22 cellular contexts compared by ENCODE assay signal in genomic region chr19:6649189-6649588, GRCh38. TPM values are rescaled to one million over a fixed set of nuclear protein-coding genes. Genes with fewer than 3 reads are reported as not detected.
DNase-seq lines count a peak whose midpoint lies in the region; ATAC-seq, FAIRE-seq and TF ChIP-seq lines count a peak whose summit lies in the region.
"Had no signal": no experiment of that assay in that cellular context is flagged by ENCODE, and none has a peak within 500 bp of the region (broad histone marks: within the 10 kb centered on the region; RNA-seq: fewer than 3 reads in every experiment).

No MANE protein-coding gene starts in this region.

- TF ChIP-seq RAD21 in liver (IDR thresholded peaks at IDR 0.05) (no peak), HepG2 (CRISPR knock-in tag; IDR thresholded peaks at IDR 0.05) (no peak)

- H3K27me3 ChIP-seq in liver (ENCODE audit: control insufficient read depth in 4 of 4, insufficient read depth in 4 of 4, low read length in 3 of 4) (no peaks in the 10 kb centered on the region), HepG2 (ENCODE audit: control insufficient read depth in 1 of 2, insufficient read depth in 2 of 2, low read length in 2 of 2) (peaks cover 0 to 7% of the 10 kb centered on the region in 2 experiments; a peak in 2 of 5 replicates)

- no peak overlapping the region for H3K9ac ChIP-seq in liver (ENCODE audit: low read depth in 1 of 2, low read length in 2 of 2)
- H3K9ac ChIP-seq in HepG2 (ENCODE audit: insufficient read depth, low read depth, low read length) = no peak overlapping the region

- 51% methylated on average over 2 of the region's 2 CpGs for WGBS in liver
- WGBS in HepG2 (ENCODE audit: low lambda C conversion rate) = 2% methylated on average over 2 of the region's 2 CpGs

- no peaks in the 10 kb centered on the region for H3K27me3 Mint-ChIP-seq in activated CD8-positive, alpha-beta T cell treated with anti-CD3 and anti-CD28 coated beads, Interleukin-2, amount 10 ng/mL, durations not matched to agents 7 days and 5 days (ENCODE audit: low read depth)
- no peaks in the 10 kb centered on the region for H3K27me3 Mint-ChIP-seq in activated CD8-positive, alpha-beta T cell treated with anti-CD3 and anti-CD28 coated beads for 36 hours
- H3K27me3 Mint-ChIP-seq in chondrocyte (ENCODE audit: low read depth) (peaks cover 28% of the 10 kb centered on the region), progenitor cell of endocrine pancreas (no peaks in the 10 kb centered on the region)
- H3K27me3 Mint-ChIP-seq: CD4-positive, alpha-beta T cell had no signal

- H3K9me3 Mint-ChIP-seq in activated CD8-positive, alpha-beta T cell treated with anti-CD3 and anti-CD28 coated beads, Interleukin-2, amount 10 ng/mL, durations not matched to agents 7 days and 5 days (ENCODE audit: insufficient read depth) = peaks cover 4% of the 10 kb centered on the region
- H3K9me3 Mint-ChIP-seq in activated CD8-positive, alpha-beta T cell treated with anti-CD3 and anti-CD28 coated beads for 36 hours = peaks cover 1% of the 10 kb centered on the region
- peaks cover 9% of the 10 kb centered on the region for H3K9me3 Mint-ChIP-seq in chondrocyte (ENCODE audit: low read depth)
- H3K9me3 Mint-ChIP-seq in progenitor cell of endocrine pancreas (ENCODE audit: low read depth) = peaks cover 6% of the 10 kb centered on the region
- H3K9me3 Mint-ChIP-seq: CD4-positive, alpha-beta T cell; IgD-negative memory B cell had no signal

- H3K36me3 Mint-ChIP-seq in activated CD8-positive, alpha-beta T cell treated with anti-CD3 and anti-CD28 coated beads, Interleukin-2, amount 10 ng/mL, durations not matched to agents 7 days and 5 days (ENCODE audit: low read depth) = peaks cover 32% of the 10 kb centered on the region
- no peaks in the 10 kb centered on the region for H3K36me3 Mint-ChIP-seq in activated CD8-positive, alpha-beta T cell treated with anti-CD3 and anti-CD28 coated beads for 36 hours (ENCODE audit: low read depth)
- H3K36me3 Mint-ChIP-seq in chondrocyte (ENCODE audit: low read depth) (peaks cover 3% of the 10 kb centered on the region), progenitor cell of endocrine pancreas (ENCODE audit: insufficient read depth) (no peaks in the 10 kb centered on the region)
- H3K36me3 Mint-ChIP-seq: IgD-negative memory B cell had no signal

- ATAC-seq in activated CD8-positive, alpha-beta T cell treated with anti-CD3 and anti-CD28 coated beads, Interleukin-2, amount 10 ng/mL, durations not matched to agents 7 days and 5 days = no peak
- no peak for ATAC-seq in activated CD8-positive, alpha-beta T cell treated with anti-CD3 and anti-CD28 coated beads for 36 hours
- no peak for ATAC-seq in HepG2
- ATAC-seq: GM12878 had no signal

- BruUV-seq in HepG2 (replicated peaks; lab: Mats Ljungman, UMichigan) = no TSS peak

- CTCF ChIA-PET in activated CD8-positive, alpha-beta T cell treated with anti-CD3 and anti-CD28 coated beads, Interleukin-2, amount 10 ng/mL, durations not matched to agents 7 days and 5 days (lab: Charles Lee) = interaction anchor here (1.5 kb wide), 1 partner anchor 87 kb away, joined by 4 read pairs; no protein-coding TSS in a partner anchor
- CTCF ChIA-PET in activated CD8-positive, alpha-beta T cell treated with anti-CD3 and anti-CD28 coated beads for 36 hours (lab: Charles Lee) = interaction anchor here (0.7 to 1.7 kb wide), 2 partner anchors 16 to 125 kb away, joined by 3 to 10 read pairs; no protein-coding TSS in a partner anchor
- CTCF ChIA-PET in HepG2 (lab: Yijun Ruan, JAX; ENCODE audit: low intra/inter-chr PET ratio, low total read pairs) = no interaction called here

- no peak for FAIRE-seq in HepG2 (lab: Jason Lieb, UNC)
- FAIRE-seq: D721Med, GM12878, HTR-8/SVneo had no signal

- no peak overlapping the region for H3K27ac ChIP-seq in liver (ENCODE audit: low read depth in 1 of 2, low read length in 2 of 2)
- no peak overlapping the region for H3K27ac ChIP-seq in HepG2 (ENCODE audit: extremely low read length, insufficient read depth, low read length)
- H3K27ac ChIP-seq: C4-2B had no signal

- no peaks in the 10 kb centered on the region for H3K79me2 ChIP-seq in HepG2 (ENCODE audit: insufficient read depth, low read length)

- H3K4me2 ChIP-seq in HepG2 (ENCODE audit: low read depth, low read length) = no peak overlapping the region

- POLR2A ChIA-PET in activated CD8-positive, alpha-beta T cell treated with anti-CD3 and anti-CD28 coated beads, Interleukin-2, amount 10 ng/mL, durations not matched to agents 7 days and 5 days (lab: Charles Lee) = no interaction called here
- POLR2A ChIA-PET in activated CD8-positive, alpha-beta T cell treated with anti-CD3 and anti-CD28 coated beads for 36 hours (lab: Charles Lee) = interaction anchor here (1.4 kb wide), 1 partner anchor 21 kb away, joined by 4 read pairs; the partner anchor contains the start of gene TNFSF14
- POLR2A ChIA-PET in HepG2 (lab: Yijun Ruan, JAX) = no interaction called here

- H3K4me1 Mint-ChIP-seq in activated CD8-positive, alpha-beta T cell treated with anti-CD3 and anti-CD28 coated beads, Interleukin-2, amount 10 ng/mL, durations not matched to agents 7 days and 5 days (ENCODE audit: low read depth) = peaks cover 72% of the 10 kb centered on the region
- H3K4me1 Mint-ChIP-seq in activated CD8-positive, alpha-beta T cell treated with anti-CD3 and anti-CD28 coated beads for 36 hours (ENCODE audit: low read depth) = peaks cover 27% of the 10 kb centered on the region
- H3K4me1 Mint-ChIP-seq in chondrocyte (ENCODE audit: low read depth) = no peaks in the 10 kb centered on the region
- peaks cover 2% of the 10 kb centered on the region for H3K4me1 Mint-ChIP-seq in progenitor cell of endocrine pancreas (ENCODE audit: low read depth)

- H3K9me3 ChIP-seq in liver (ENCODE audit: control insufficient read depth in 4 of 4, low read length in 3 of 4) (no peaks in the 10 kb centered on the region), HepG2 (ENCODE audit: low read length) (no peaks in the 10 kb centered on the region)
- H3K9me3 ChIP-seq: Caco-2 had no signal

- intact Hi-C loops in activated CD8-positive, alpha-beta T cell treated with anti-CD3 and anti-CD28 coated beads for 36 hours (cut with micrococcal nuclease) = no loop called here
- intact Hi-C loops in HepG2 (cut with micrococcal nuclease; ENCODE audit: unreplicated experiment) = no loop called here

- TF ChIP-seq EP300 in HepG2 (IDR thresholded peaks at IDR 0.05; ENCODE audit: low read depth in 2 of 2, low read length in 2 of 2) = no peak
- TF ChIP-seq EP300 in HepG2 (CRISPR knock-in tag; IDR thresholded peaks at IDR 0.05; ENCODE audit: borderline replicate concordance) = no peak

- H3K4me1 ChIP-seq in liver (ENCODE audit: control insufficient read depth in 4 of 4, insufficient read depth in 4 of 4, low read length in 3 of 4) (no peaks in the 10 kb centered on the region), HepG2 (ENCODE audit: insufficient read depth, low read length) (no peaks in the 10 kb centered on the region)

- no peak overlapping the region for H2AFZ ChIP-seq in HepG2 (ENCODE audit: low read length)

- TF ChIP-seq POLR2A in HepG2 (IDR thresholded peaks at IDR 0.05; ENCODE audit: insufficient read depth in 1 of 2, low read depth in 2 of 2, low read length in 2 of 2) = no peak

- in situ Hi-C loops in HepG2 (cut with HindIII; ENCODE audit: extremely low pct_ligation_motif_present, low pct_unique_long_range_greater_than_20kb) = loop anchor here (25.0 kb wide), 1 partner anchor 213 kb away; no protein-coding TSS in a partner anchor

- no peak for TF ChIP-seq CTCF in activated CD8-positive, alpha-beta T cell treated with anti-CD3 and anti-CD28 coated beads for 36 hours (IDR thresholded peaks at IDR 0.05)
- TF ChIP-seq CTCF in liver (IDR thresholded peaks at IDR 0.05; ENCODE audit: low read depth, low read length, missing input control) = no peak
- TF ChIP-seq CTCF in HepG2 (CRISPR knock-in tag; IDR thresholded peaks at IDR 0.05) = no peak
- TF ChIP-seq CTCF in chondrocyte (IDR thresholded peaks at IDR 0.05) = no peak
- TF ChIP-seq CTCF in progenitor cell of endocrine pancreas (IDR thresholded peaks at IDR 0.05; ENCODE audit: unreplicated experiment) = no peak

- H3K36me3 ChIP-seq in liver (ENCODE audit: control insufficient read depth in 4 of 4, insufficient read depth in 3 of 4, low read depth in 1 of 4, low read length in 3 of 4) = no peaks in the 10 kb centered on the region
- no peaks in the 10 kb centered on the region for H3K36me3 ChIP-seq in HepG2 (replicated peaks in 1 of 2; ENCODE audit: control insufficient read depth in 1 of 2, insufficient read depth in 2 of 2, low read length in 2 of 2)

- H3K4me3 ChIP-seq in liver (ENCODE audit: low read depth in 1 of 3, low read length in 3 of 3) (no peak overlapping the region), HepG2 (replicated peaks in 1 of 3; ENCODE audit: insufficient read depth in 1 of 3, low read depth in 2 of 3, low read length in 3 of 3) (no peak overlapping the region)
- H3K4me3 ChIP-seq: GM12878 had no signal

- no peak for DNase-seq in activated CD8-positive, alpha-beta T cell treated with anti-CD3 and anti-CD28 coated beads, Interleukin-2, amount 10 ng/mL, durations not matched to agents 7 days and 5 days
- DNase-seq in activated CD8-positive, alpha-beta T cell treated with anti-CD3 and anti-CD28 coated beads for 36 hours = no peak
- no peak for DNase-seq in HepG2 (ENCODE audit: low spot score)
- DNase-seq in chondrocyte (ENCODE audit: low spot score) = peak; percentile 33
- DNase-seq in progenitor cell of endocrine pancreas (ENCODE audit: low spot score, unreplicated experiment) = no peak
- DNase-seq in DMS 273 treated with DMSO at 0.1 percent for 48 hours (lab: John Stamatoyannopoulos, UW) = no peak
- no peak for DNase-seq in stimulated activated CD4-positive, alpha-beta T cell treated with anti-CD3 and anti-CD28 coated beads, Interleukin-2, amount 100 ng/mL, for 48 hours
- DNase-seq: Caco-2; CD4-positive, alpha-beta T cell; DMS153; DMS79; GOT3; H7 had no signal

- no peak overlapping the region for H3K4me3 Mint-ChIP-seq in activated CD8-positive, alpha-beta T cell treated with anti-CD3 and anti-CD28 coated beads, Interleukin-2, amount 10 ng/mL, durations not matched to agents 7 days and 5 days
- H3K4me3 Mint-ChIP-seq in activated CD8-positive, alpha-beta T cell treated with anti-CD3 and anti-CD28 coated beads for 36 hours = no peak overlapping the region
- no peak overlapping the region for H3K4me3 Mint-ChIP-seq in chondrocyte (ENCODE audit: unreplicated experiment)
- no peak overlapping the region for H3K4me3 Mint-ChIP-seq in progenitor cell of endocrine pancreas (ENCODE audit: low read depth)
- H3K4me3 Mint-ChIP-seq: B cell; CD4-positive, alpha-beta T cell; IgD-negative memory B cell had no signal

- H3K27ac Mint-ChIP-seq in activated CD8-positive, alpha-beta T cell treated with anti-CD3 and anti-CD28 coated beads, Interleukin-2, amount 10 ng/mL, durations not matched to agents 7 days and 5 days = peak overlapping the region; percentile 65
- H3K27ac Mint-ChIP-seq in activated CD8-positive, alpha-beta T cell treated with anti-CD3 and anti-CD28 coated beads for 36 hours = no peak overlapping the region
- H3K27ac Mint-ChIP-seq in chondrocyte (ENCODE audit: unreplicated experiment) = no peak overlapping the region
- peak overlapping the region; percentile 76 for H3K27ac Mint-ChIP-seq in progenitor cell of endocrine pancreas
- H3K27ac Mint-ChIP-seq: B cell; CD4-positive, alpha-beta T cell; IgD-negative memory B cell had no signal

- H4K20me1 ChIP-seq in HepG2 (ENCODE audit: insufficient read depth, low read length) = no peaks in the 10 kb centered on the region

RNA-seq across cellular contexts. Expression of gene TNFSF14, which starts 20.8 kb away (rescaled TPM):
- total RNA-seq in activated CD8-positive, alpha-beta T cell treated with anti-CD3 and anti-CD28 coated beads, Interleukin-2, amount 10 ng/mL, durations not matched to agents 7 days and 5 days = 10 to 100 TPM; 47.1 to 47.6 TPM
- 10 to 100 TPM; 41.7 to 43.8 TPM for total RNA-seq in activated CD8-positive, alpha-beta T cell treated with anti-CD3 and anti-CD28 coated beads for 36 hours
- 10 to 100 TPM; 10.1 to 75.6 TPM for total RNA-seq in liver
- 10 to 100 TPM in 1 of 2 donors, 1 to 10 TPM in 1; 6.5 to 14.7 TPM for polyA plus RNA-seq in liver
- 0.17 and 0.49 TPM in 2 replicates for total RNA-seq in HepG2 (2016; rRNA removed; fragmentation: Illumina TruSeq; extraction: Trizol)
- total RNA-seq in HepG2 (2016; cell fraction: cytosol; rRNA removed; fragmentation: Illumina TruSeq; extraction: Trizol; ENCODE audit: low read depth) = 0.09 and 0.10 TPM in 2 replicates
- total RNA-seq in HepG2 (2016; cell fraction: insoluble cytoplasmic fraction; rRNA removed; fragmentation: Illumina TruSeq; extraction: Trizol) = 0.10 and 0.69 TPM in 2 replicates
- total RNA-seq in HepG2 (2016; cell fraction: membrane; rRNA removed; fragmentation: Illumina TruSeq; extraction: Trizol) = 0.10 and 0.15 TPM in 2 replicates
- 0.88 and 1.2 TPM in 2 replicates for total RNA-seq in HepG2 (2016; cell fraction: nucleus; rRNA removed; fragmentation: Illumina TruSeq; extraction: Trizol)
- 9.1 and 10.0 TPM in 2 replicates for polyA plus RNA-seq in HepG2 (2011; rRNA removed)
- 1.9 and 2.2 TPM in 2 replicates for polyA plus RNA-seq in HepG2 (2011; cell fraction: cytosol; rRNA removed)
- 37.9 and 38.9 TPM in 2 replicates for polyA plus RNA-seq in HepG2 (2011; cell fraction: nucleus; rRNA removed)
- polyA plus RNA-seq in HepG2 (2012) = 1.7 and 3.2 TPM in 2 replicates
- 0.03 and 0.10 TPM in 2 replicates for polyA plus RNA-seq in HepG2 (2016; cell fraction: cytosol; fragmentation: Illumina TruSeq; extraction: Trizol; ENCODE audit: low read depth)
- 0.17 TPM in 2 replicates for polyA plus RNA-seq in HepG2 (2016; cell fraction: insoluble cytoplasmic fraction; fragmentation: Illumina TruSeq; extraction: Trizol; ENCODE audit: low read depth)
- polyA plus RNA-seq in HepG2 (2016; cell fraction: membrane; fragmentation: Illumina TruSeq; extraction: Trizol; ENCODE audit: low read depth) = 0.11 and 0.23 TPM in 2 replicates
- polyA plus RNA-seq in HepG2 (2016; cell fraction: nucleus; fragmentation: Illumina TruSeq; extraction: Trizol; ENCODE audit: insufficient read depth, low read depth) = 7.9 and 8.1 TPM in 2 replicates
- 0.68 and 5.9 TPM in 2 replicates for polyA minus RNA-seq in HepG2 (2011; rRNA and poly(A)+ RNA removed; ENCODE audit: low replicate concordance)
- polyA minus RNA-seq in HepG2 (2011; cell fraction: cytosol; rRNA and poly(A)+ RNA removed) = 0.30 and 0.70 TPM in 2 replicates
- 10.8 and 14.2 TPM in 2 replicates for polyA minus RNA-seq in HepG2 (2011; cell fraction: nucleus; rRNA and poly(A)+ RNA removed)
- total RNA-seq in chondrocyte = not detected in 3 replicates
- not detected in 2 replicates for total RNA-seq in progenitor cell of endocrine pancreas
- total RNA-seq: A172, Caco-2, Daoy had no signal

RNA-seq across cellular contexts. Expression of gene CD70, which starts 58.2 kb away (rescaled TPM):
- total RNA-seq in activated CD8-positive, alpha-beta T cell treated with anti-CD3 and anti-CD28 coated beads, Interleukin-2, amount 10 ng/mL, durations not matched to agents 7 days and 5 days = 10 to 100 TPM; 16.9 to 17.3 TPM
- 10 to 100 TPM; 24.6 to 26.2 TPM for total RNA-seq in activated CD8-positive, alpha-beta T cell treated with anti-CD3 and anti-CD28 coated beads for 36 hours
- total RNA-seq in liver = not detected
- not detected for polyA plus RNA-seq in liver
- total RNA-seq in HepG2 (2016; rRNA removed; fragmentation: Illumina TruSeq; extraction: Trizol) = not detected in 2 replicates
- not detected in 2 replicates for total RNA-seq in HepG2 (2016; cell fraction: cytosol; rRNA removed; fragmentation: Illumina TruSeq; extraction: Trizol; ENCODE audit: low read depth)
- not detected in 2 replicates for total RNA-seq in HepG2 (2016; cell fraction: insoluble cytoplasmic fraction; rRNA removed; fragmentation: Illumina TruSeq; extraction: Trizol)
- total RNA-seq in HepG2 (2016; cell fraction: membrane; rRNA removed; fragmentation: Illumina TruSeq; extraction: Trizol) = not detected in 2 replicates
- total RNA-seq in HepG2 (2016; cell fraction: nucleus; rRNA removed; fragmentation: Illumina TruSeq; extraction: Trizol) = not detected in 2 replicates
- polyA plus RNA-seq in HepG2 (2011; rRNA removed) = 0.13 and 0.51 TPM in 2 replicates
- polyA plus RNA-seq in HepG2 (2011; cell fraction: cytosol; rRNA removed) = 0.40 and 0.45 TPM in 2 replicates
- 0.80 TPM in 2 replicates for polyA plus RNA-seq in HepG2 (2011; cell fraction: nucleus; rRNA removed)
- 0.37 TPM in 1 of 2 replicates, not detected in the other for polyA plus RNA-seq in HepG2 (2012)
- not detected in 2 replicates for polyA plus RNA-seq in HepG2 (2016; cell fraction: cytosol; fragmentation: Illumina TruSeq; extraction: Trizol; ENCODE audit: low read depth)
- polyA plus RNA-seq in HepG2 (2016; cell fraction: insoluble cytoplasmic fraction; fragmentation: Illumina TruSeq; extraction: Trizol; ENCODE audit: low read depth) = not detected in 2 replicates
- polyA plus RNA-seq in HepG2 (2016; cell fraction: membrane; fragmentation: Illumina TruSeq; extraction: Trizol; ENCODE audit: low read depth) = not detected in 2 replicates
- polyA plus RNA-seq in HepG2 (2016; cell fraction: nucleus; fragmentation: Illumina TruSeq; extraction: Trizol; ENCODE audit: insufficient read depth, low read depth) = not detected in 2 replicates
- 0.22 and 1.2 TPM in 2 replicates for polyA minus RNA-seq in HepG2 (2011; rRNA and poly(A)+ RNA removed; ENCODE audit: low replicate concordance)
- polyA minus RNA-seq in HepG2 (2011; cell fraction: cytosol; rRNA and poly(A)+ RNA removed) = not detected in 2 replicates
- not detected in 2 replicates for polyA minus RNA-seq in HepG2 (2011; cell fraction: nucleus; rRNA and poly(A)+ RNA removed)
- 3.3 to 8.1 TPM (median 3.9 TPM) in 3 replicates for total RNA-seq in chondrocyte
- total RNA-seq in progenitor cell of endocrine pancreas = not detected in 2 replicates
- total RNA-seq: Caco-2; CD4-positive, alpha-beta T cell had no signal

Comparison
In these comparisons a context has a peak if more than half of its experiments do, and no peak if none do; other contexts are left out.
1. H3K27ac Mint-ChIP-seq: peak in activated CD8-positive, alpha-beta T cell treated with anti-CD3 and anti-CD28 coated beads, Interleukin-2, amount 10 ng/mL, durations not matched to agents 7 days and 5 days (single experiment) and progenitor cell of endocrine pancreas (single experiment); none in activated CD8-positive, alpha-beta T cell treated with anti-CD3 and anti-CD28 coated beads for 36 hours (single experiment) and chondrocyte (single experiment).
2. RNA of gene TNFSF14, which starts 20.8 kb away (total RNA-seq): 10.1 to 75.6 TPM in liver, 47.1 to 47.6 TPM in activated CD8-positive, alpha-beta T cell treated with anti-CD3 and anti-CD28 coated beads, Interleukin-2, amount 10 ng/mL, durations not matched to agents 7 days and 5 days and 41.7 to 43.8 TPM in activated CD8-positive, alpha-beta T cell treated with anti-CD3 and anti-CD28 coated beads for 36 hours; 0.09 to 1.2 TPM in HepG2, not detected in chondrocyte and not detected in progenitor cell of endocrine pancreas; every median in the first group is over 4 times any median in the second.